In genomic region chr3:160134964-160135363, GRCh38 we compare ENCODE assay signal across 13 cellular contexts.
DNase-seq lines count a peak whose midpoint lies in the region; ATAC-seq and TF ChIP-seq lines count a peak whose summit lies in the region.
"Had no signal": no experiment of that assay in that cellular context is flagged by ENCODE, and none has a peak within 500 bp of the region (broad histone marks: within the 10 kb centered on the region; RNA-seq: fewer than 3 reads in every experiment).

No MANE protein-coding gene starts in this region.

- CTCF ChIA-PET in A673 (lab: Charles Lee) = no interaction called here

- intact Hi-C loops in A673 (cut with micrococcal nuclease; ENCODE audit: unreplicated experiment) = no loop called here
- intact Hi-C loops in sigmoid colon (cut with DNase I) = no loop called here
- intact Hi-C loops in thyroid gland (cut with DNase I) = no loop called here

- H3K27me3 ChIP-seq in A673 (replicated peaks; ENCODE audit: insufficient read depth, low read depth, low read length, poor library complexity) (no peaks in the 10 kb centered on the region), HL-60 (ENCODE audit: insufficient read depth, poor library complexity, severe bottlenecking) (no peaks in the 10 kb centered on the region), RWPE2 (ENCODE audit: insufficient read depth, poor library complexity, severe bottlenecking) (no peaks in the 10 kb centered on the region), sigmoid colon (no peaks in the 10 kb centered on the region), thyroid gland (no peaks in the 10 kb centered on the region)

- no peak for TF ChIP-seq EP300 in sigmoid colon (IDR thresholded peaks at IDR 0.05)

- WGBS in sigmoid colon, 2 donors = 59 to 75% methylated on average over 2 of the region's 2 CpGs
- WGBS in thyroid gland, 2 donors = 62 to 65% methylated on average over 2 of the region's 2 CpGs

- H3K36me3 ChIP-seq in A673 (ENCODE audit: insufficient read depth, low read length, poor library complexity, severe bottlenecking) (no peaks in the 10 kb centered on the region), RWPE2 (ENCODE audit: low read depth) (no peaks in the 10 kb centered on the region), sigmoid colon (no peaks in the 10 kb centered on the region), thyroid gland (no peaks in the 10 kb centered on the region)

- no TSS peak for BruUV-seq in A673 (replicated peaks; lab: Mats Ljungman, UMichigan)

- peak; percentile 53 for DNase-seq in A673 (ENCODE audit: low spot score)
- DNase-seq in HL-60 (ENCODE audit: low read depth in 1 of 2, low spot score in 1 of 2) = peak; percentile 83 to 84
- no peak for DNase-seq in RWPE2 (ENCODE audit: low spot score)
- peak; percentile 87 for DNase-seq in fibroblast of villous mesenchyme (ENCODE audit: low read depth)
- no peak for DNase-seq in DMS153 treated with DMSO at 0.1 percent for 48 hours (lab: John Stamatoyannopoulos, UW; ENCODE audit: unreplicated experiment)
- no peak for DNase-seq in sigmoid colon
- no peak for DNase-seq in thyroid gland
- DNase-seq: activated T-cell treated with anti-CD3 and anti-CD28 coated beads, Interleukin-2, amount 50 U/mL, for 48 hours; foreskin melanocyte; nucleus accumbens; stimulated activated CD4-positive, alpha-beta T cell treated with anti-CD3 and anti-CD28 coated beads, Interleukin-2, amount 100 ng/mL, for 48 hours had no signal

- no peak for TF ChIP-seq CTCF in A673 (conservative IDR thresholded peaks at IDR 0.05; ENCODE audit: low read depth, low read length)
- no peak for TF ChIP-seq CTCF in HL-60 (IDR thresholded peaks at IDR 0.05; ENCODE audit: insufficient read depth, low read length)
- no peak for TF ChIP-seq CTCF in RWPE2 (IDR thresholded peaks at IDR 0.05; ENCODE audit: poor library complexity, severe bottlenecking)
- TF ChIP-seq CTCF in fibroblast of villous mesenchyme (IDR thresholded peaks at IDR 0.05; ENCODE audit: insufficient read depth, low read depth, low read length) = no peak
- no peak for TF ChIP-seq CTCF in sigmoid colon (IDR thresholded peaks at IDR 0.05)
- TF ChIP-seq CTCF in thyroid gland (IDR thresholded peaks at IDR 0.05) = no peak

- peaks cover 24% of the 10 kb centered on the region for H3K4me1 ChIP-seq in A673 (ENCODE audit: insufficient read depth, low read length, poor library complexity, severe bottlenecking)
- H3K4me1 ChIP-seq in RWPE2 (ENCODE audit: insufficient read depth, poor library complexity, severe bottlenecking) = peaks cover 15% of the 10 kb centered on the region
- H3K4me1 ChIP-seq in sigmoid colon = no peaks in the 10 kb centered on the region
- H3K4me1 ChIP-seq in thyroid gland = no peaks in the 10 kb centered on the region

- H3K27ac ChIP-seq in A673 (ENCODE audit: low read depth, low read length, poor library complexity, severe bottlenecking) (no peak overlapping the region), HL-60 (replicated peaks) (peak overlapping the region; percentile 63), RWPE2 (ENCODE audit: poor library complexity, severe bottlenecking) (peak overlapping the region; percentile 9), sigmoid colon (no peak overlapping the region), thyroid gland (no peak overlapping the region)
- H3K27ac ChIP-seq: VCaP had no signal

- ATAC-seq in RWPE2 (ENCODE audit: low read depth) = no peak
- no peak for ATAC-seq in GM18868 (IDR thresholded peaks at IDR 0.05; ENCODE audit: unreplicated experiment)

- no peak overlapping the region for H3K4me3 ChIP-seq in A673 (ENCODE audit: low read depth, low read length, poor library complexity, severe bottlenecking)
- no peak overlapping the region for H3K4me3 ChIP-seq in HL-60 (replicated peaks; ENCODE audit: insufficient read depth, low read length)
- H3K4me3 ChIP-seq in RWPE2 (ENCODE audit: severe bottlenecking) = no peak overlapping the region
- no peak overlapping the region for H3K4me3 ChIP-seq in fibroblast of villous mesenchyme (ENCODE audit: low read depth, low read length)
- H3K4me3 ChIP-seq in sigmoid colon = no peak overlapping the region
- no peak overlapping the region for H3K4me3 ChIP-seq in thyroid gland (replicated peaks in 1 of 3)

- TF ChIP-seq POLR2A in sigmoid colon (IDR thresholded peaks at IDR 0.05) (no peak), thyroid gland (IDR thresholded peaks at IDR 0.05) (no peak)

- H3K9me3 ChIP-seq in A673 (ENCODE audit: low read depth, low read length, poor library complexity, severe bottlenecking) = no peaks in the 10 kb centered on the region
- H3K9me3 ChIP-seq in RWPE2 (ENCODE audit: severe bottlenecking) = no peaks in the 10 kb centered on the region
- H3K9me3 ChIP-seq in sigmoid colon = no peaks in the 10 kb centered on the region
- H3K9me3 ChIP-seq in thyroid gland = no peaks in the 10 kb centered on the region

- POLR2A ChIA-PET in A673 (lab: Charles Lee; ENCODE audit: low non-redundant PET) = interaction anchor here (0.6 kb wide), 1 partner anchor 98 kb away, joined by 4 read pairs; no protein-coding TSS in a partner anchor

Comparison
In these comparisons a context has a peak if more than half of its experiments do, and no peak if none do; other contexts are left out.
1. DNase-seq: peak in A673 (single experiment), HL-60 (2 of 2) and fibroblast of villous mesenchyme (single experiment); none in RWPE2 (single experiment), DMS153 treated with DMSO at 0.1 percent for 48 hours (single experiment), sigmoid colon (single experiment) and thyroid gland (0 of 2).
2. H3K27ac ChIP-seq: peak in HL-60 (single experiment) and RWPE2 (single experiment); none in A673 (single experiment), sigmoid colon (0 of 4) and thyroid gland (0 of 3).